8 cellular contexts compared by ENCODE assay signal in the genomic region with DNA sequence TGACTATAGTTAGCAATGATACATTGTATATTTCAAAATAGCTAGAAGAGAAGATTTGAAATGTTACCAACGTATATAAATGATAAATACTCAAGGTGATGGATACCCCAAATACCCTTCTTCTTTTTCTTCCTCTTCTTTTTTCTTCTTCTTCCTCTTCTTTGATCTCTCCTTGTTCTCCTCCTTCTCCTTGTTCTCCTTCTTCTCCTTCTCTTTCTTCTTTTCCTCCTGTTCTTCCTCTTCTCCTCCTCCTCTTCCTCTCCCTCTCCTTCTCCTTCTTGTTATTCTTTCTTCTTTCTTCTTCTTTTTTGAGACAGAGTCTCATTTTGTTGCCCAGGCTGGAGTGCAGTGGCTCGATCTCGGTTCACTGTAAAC. TPM values are rescaled to one million over a fixed set of nuclear protein-coding genes. Genes with fewer than 3 reads are reported as not detected.
DNase-seq lines count a peak whose midpoint lies in the region; ATAC-seq, FAIRE-seq and TF ChIP-seq lines count a peak whose summit lies in the region.

No MANE protein-coding gene starts in this region.

- peak overlapping the region in 2 of 6 donors; percentile 83 to 92 for H3K27ac Mint-ChIP-seq in naive B cell

- intact Hi-C loops in left ventricle myocardium inferior (cut with micrococcal nuclease), result no loop called here
- intact Hi-C loops in left cardiac atrium (cut with DNase I), result loop anchor here (5.0 to 10.0 kb wide), 2 partner anchors 305 to 308 kb away; no protein-coding TSS in a partner anchor
- intact Hi-C loops in uterus (cut with DNase I; ENCODE audit: low total_unique reads), result no loop called here

- H3K4me1 Mint-ChIP-seq in naive B cell, result peaks cover 15 to 16% (median 15%) of the 10 kb centered on the region in 3 donors

- TF ChIP-seq POLR2A in uterus (IDR thresholded peaks at IDR 0.05), result no peak

- ATAC-seq in left cardiac atrium (no peak), naive B cell (ENCODE audit: low read depth in 2 of 2) (no peak), GM18861 (IDR thresholded peaks at IDR 0.05; ENCODE audit: unreplicated experiment) (no peak), GM18502 (IDR thresholded peaks at IDR 0.05; ENCODE audit: poor library complexity, unreplicated experiment) (no peak)

- TF ChIP-seq CTCF in left ventricle myocardium inferior (IDR thresholded peaks at IDR 0.05; ENCODE audit: borderline replicate concordance) (no peak), choroid plexus epithelial cell (conservative IDR thresholded peaks at IDR 0.05; ENCODE audit: low read depth, low read length) (no peak), uterus (IDR thresholded peaks at IDR 0.05) (no peak)

- DNase-seq in left ventricle myocardium inferior (no peak), left cardiac atrium (no peak), choroid plexus epithelial cell (ENCODE audit: low read depth) (no peak), naive B cell (no peak), uterus (no peak), GM19239 (ENCODE audit: insufficient read length, low spot score) (no peak)

- H3K27ac ChIP-seq in left ventricle myocardium inferior (replicated peaks), result no peak overlapping the region
- H3K27ac ChIP-seq in uterus, result peak overlapping the region; percentile 61 to 64

- H3K27me3 Mint-ChIP-seq in naive B cell, result peaks cover 0 to 5% (median 0%) of the 10 kb centered on the region in 3 donors

- peak overlapping the region; percentile 80 to 94 (median 93) for H3K4me3 Mint-ChIP-seq in naive B cell

- H3K4me1 ChIP-seq in left ventricle myocardium inferior, result peaks cover 18% of the 10 kb centered on the region
- H3K4me1 ChIP-seq in uterus, result peaks cover 0 to 6% of the 10 kb centered on the region in 2 donors

- no peaks in the 10 kb centered on the region for H3K36me3 Mint-ChIP-seq in naive B cell

- no peaks in the 10 kb centered on the region for H3K27me3 ChIP-seq in left ventricle myocardium inferior (ENCODE audit: low read depth)
- H3K27me3 ChIP-seq in uterus, result no peaks in the 10 kb centered on the region

- no peaks in the 10 kb centered on the region for H3K36me3 ChIP-seq in left ventricle myocardium inferior
- no peaks in the 10 kb centered on the region for H3K36me3 ChIP-seq in uterus

- FAIRE-seq in GM19239 (lab: Jason Lieb, UNC), result no peak

- peaks cover 0 to 10% (median 4%) of the 10 kb centered on the region in 7 donors for H3K9me3 Mint-ChIP-seq in naive B cell

- H3K9me3 ChIP-seq in left ventricle myocardium inferior (replicated peaks), result peaks cover 13% of the 10 kb centered on the region
- no peaks in the 10 kb centered on the region for H3K9me3 ChIP-seq in uterus

- H3K4me3 ChIP-seq in left ventricle myocardium inferior (peak overlapping the region; percentile 86), choroid plexus epithelial cell (ENCODE audit: low read depth, low read length) (peak overlapping the region; percentile 80), uterus (peak overlapping the region; percentile 55 to 88)

RNA-seq across cellular contexts. Expression of a gene that starts 0.6 kb away (rescaled TPM):
- total RNA-seq in left ventricle myocardium inferior (2.7 TPM), left cardiac atrium (1 to 10 TPM; 2.6 to 2.8 TPM), uterus (10 to 100 TPM in 3 of 4 donors, 1 to 10 TPM in 1; 3.3 to 71.0 (median 20.9) TPM)
- polyA plus RNA-seq in naive B cell (ENCODE audit: low read depth in 6 of 6), result 1 to 10 TPM in 4 of 6 donors, under 1 TPM in 1, not detected in 1; 0.61 to 2.1 (median 1.5) TPM

Comparison
In these comparisons a context has a peak if more than half of its experiments do, and no peak if none do; other contexts are left out.
1. intact Hi-C loops: an anchor here in left cardiac atrium (5.0 to 10.0 kb wide); none called in left ventricle myocardium inferior and uterus.